In the genomic region with DNA sequence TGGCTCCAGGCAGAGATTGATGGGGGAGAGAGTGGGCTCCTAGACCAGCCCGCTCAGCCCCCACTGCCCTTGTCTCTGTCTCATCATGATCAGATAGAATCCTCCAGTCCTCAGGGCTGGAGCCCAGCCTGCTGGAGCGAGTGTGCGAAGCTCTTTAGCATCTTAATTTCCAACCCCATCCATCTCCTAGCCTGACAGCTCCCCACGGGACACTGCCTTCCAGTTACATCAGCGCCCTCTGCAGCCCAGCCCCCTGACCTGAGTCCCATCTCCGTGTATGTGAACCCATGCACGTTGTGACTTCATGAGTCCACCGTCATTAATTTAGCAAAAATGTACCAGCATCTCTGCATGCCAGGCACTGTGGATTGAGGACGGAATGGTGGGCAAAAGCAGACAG, we compare ENCODE assay signal across 11 cellular contexts. TPM values are rescaled to one million over a fixed set of nuclear protein-coding genes. Genes with fewer than 3 reads are reported as not detected.
A peak's percentile ranks its signal among the peaks of the same experiment; 100 is the strongest.
DNase-seq lines count a peak whose midpoint lies in the region; ATAC-seq, FAIRE-seq and TF ChIP-seq lines count a peak whose summit lies in the region.
"Had no signal": no experiment of that assay in that cellular context is flagged by ENCODE, and none has a peak within 500 bp of the region (broad histone marks: within the 10 kb centered on the region; RNA-seq: fewer than 3 reads in every experiment).

No MANE protein-coding gene starts in this region.

- no peak for ATAC-seq in GM21367 (IDR thresholded peaks at IDR 0.05; ENCODE audit: unreplicated experiment)
- no peak for ATAC-seq in GM18502 (IDR thresholded peaks at IDR 0.05; ENCODE audit: poor library complexity, unreplicated experiment)

- H4K8ac ChIP-seq in mesendoderm (ENCODE audit: low read depth, low read length), result no peak overlapping the region

- H3K9me3 ChIP-seq in small intestine (ENCODE audit: control insufficient read depth, low read depth), result no peaks in the 10 kb centered on the region
- H3K9me3 ChIP-seq: SJCRH30 had no signal

- no peak overlapping the region for H2BK120ac ChIP-seq in mesendoderm (ENCODE audit: low read depth, low read length)

- no peaks in the 10 kb centered on the region for H3K79me1 ChIP-seq in mesendoderm (ENCODE audit: low read length)

- no peak overlapping the region for H2BK5ac ChIP-seq in mesendoderm (ENCODE audit: low read length)

- no peak overlapping the region for H3K18ac ChIP-seq in mesendoderm (ENCODE audit: low read length)

- in situ Hi-C loops in astrocyte of the cerebellum (cut with HindIII; ENCODE audit: low sequenced_read_pairs), result no loop called here

- H2AK5ac ChIP-seq in mesendoderm (ENCODE audit: low read length), result no peak overlapping the region

- peak; percentile 52 for DNase-seq in Daoy (ENCODE audit: low read depth)
- DNase-seq in LHCN-M2 (ENCODE audit: low read depth), result peak; percentile 14
- DNase-seq in astrocyte of the cerebellum (ENCODE audit: low read depth), result no peak
- DNase-seq in mesendoderm, result peak; percentile 54
- DNase-seq in activated CD8-positive, alpha-beta memory T cell treated with anti-CD3 and anti-CD28 coated beads for 24 hours, result no peak
- no peak for DNase-seq in small intestine
- DNase-seq: activated T-cell treated with anti-CD3 and anti-CD28 coated beads, Interleukin-2, amount 50 U/mL, for 1 hour had no signal

- H2BK15ac ChIP-seq in mesendoderm (replicated peaks; ENCODE audit: low read depth), result no peak overlapping the region

- no peaks in the 10 kb centered on the region for H3K36me3 ChIP-seq in mesendoderm (ENCODE audit: control insufficient read depth, insufficient read depth, low read length)
- H3K36me3 ChIP-seq in small intestine (ENCODE audit: control insufficient read depth in 2 of 2, insufficient read depth in 2 of 2, low read length in 2 of 2), result no peaks in the 10 kb centered on the region
- H3K36me3 ChIP-seq: SJCRH30 had no signal

- H3K79me2 ChIP-seq in mesendoderm (ENCODE audit: control insufficient read depth, insufficient read depth, low read length), result peaks cover 2% of the 10 kb centered on the region

- H4K5ac ChIP-seq in mesendoderm (ENCODE audit: low read length), result no peak overlapping the region

- H3K4me3 ChIP-seq in astrocyte of the cerebellum (ENCODE audit: low read depth, low read length) (no peak overlapping the region), mesendoderm (ENCODE audit: low read length) (no peak overlapping the region), small intestine (ENCODE audit: low read depth in 1 of 2, low read length in 2 of 2) (no peak overlapping the region)
- H3K4me3 ChIP-seq: SJCRH30 had no signal

- H3K27me3 ChIP-seq in mesendoderm (ENCODE audit: insufficient read depth, low read length, poor library complexity), result no peaks in the 10 kb centered on the region
- H3K27me3 ChIP-seq in small intestine (ENCODE audit: control insufficient read depth in 2 of 2, insufficient read depth in 2 of 2, low read length in 2 of 2), result no peaks in the 10 kb centered on the region

- WGBS in mesendoderm (ENCODE audit: extremely low coverage, insufficient coverage, low lambda C conversion rate), result no CpG with 5 or more reads among the region's 9 CpGs
- 28 to 36% (median 35%) methylated on average over 9 of the region's 9 CpGs for WGBS in small intestine, 3 donors

- no peak overlapping the region for H3K27ac ChIP-seq in mesendoderm (ENCODE audit: low read depth, low read length)
- no peak overlapping the region for H3K27ac ChIP-seq in small intestine (ENCODE audit: low read depth in 1 of 2, low read length in 1 of 2)
- H3K27ac ChIP-seq: SJCRH30 had no signal

- no peak overlapping the region for H3K4me2 ChIP-seq in mesendoderm (ENCODE audit: low read length)

- TF ChIP-seq CTCF in astrocyte of the cerebellum (IDR thresholded peaks at IDR 0.05; ENCODE audit: low read depth, low read length, missing control alignments), result peak; percentile 33

- no peak overlapping the region for H3K23ac ChIP-seq in mesendoderm (ENCODE audit: low read length)

- peak overlapping the region; percentile 28 for H3K56ac ChIP-seq in mesendoderm (ENCODE audit: low read length)

- H3K4ac ChIP-seq in mesendoderm (ENCODE audit: low read depth, low read length), result no peak overlapping the region

- FAIRE-seq in small intestine (lab: Jason Lieb, UNC), result no peak

- no peak overlapping the region for H3K9ac ChIP-seq in mesendoderm (ENCODE audit: low read length)

- peaks cover 3% of the 10 kb centered on the region for H3K4me1 ChIP-seq in mesendoderm (ENCODE audit: control insufficient read depth, low read depth, low read length)
- no peaks in the 10 kb centered on the region for H3K4me1 ChIP-seq in small intestine (ENCODE audit: control insufficient read depth in 2 of 2, insufficient read depth in 1 of 2, low read depth in 1 of 2, low read length in 1 of 2)

RNA-seq across cellular contexts. Expression of a gene that starts 2.1 kb away (rescaled TPM):
- total RNA-seq in Daoy (2014; rRNA removed; shearing (Covaris generic)), result not detected in 2 replicates
- total RNA-seq in LHCN-M2 (2014; rRNA removed), result not detected in 2 replicates
- not detected for polyA plus RNA-seq in LHCN-M2 (2012)
- 0.08 TPM for polyA plus RNA-seq in mesendoderm (2013, experiment 1 of 2)
- 0.10 TPM for polyA plus RNA-seq in mesendoderm (2013, experiment 2 of 2)
- under 1 TPM in 1 of 3 donors, not detected in 2; 0.46 TPM for polyA plus RNA-seq in small intestine
- total RNA-seq: SJCRH30 had no signal

RNA-seq across cellular contexts. Expression of a gene that starts 4.5 kb away (rescaled TPM):
- total RNA-seq in Daoy (2014; rRNA removed; shearing (Covaris generic)), result 202 and 241 TPM in 2 replicates
- 150 and 169 TPM in 2 replicates for total RNA-seq in LHCN-M2 (2014; rRNA removed)
- polyA plus RNA-seq in LHCN-M2 (2012), result 126 TPM
- polyA plus RNA-seq in mesendoderm (2013, experiment 1 of 2), result 242 TPM
- 242 TPM for polyA plus RNA-seq in mesendoderm (2013, experiment 2 of 2)
- 10 to 100 TPM; 32.4 to 92.0 (median 35.4) TPM for polyA plus RNA-seq in small intestine

RNA-seq across cellular contexts. Expression of a gene that starts 15.5 kb away (rescaled TPM):
- total RNA-seq in Daoy (2014; rRNA removed; shearing (Covaris generic)), result 16.2 and 17.8 TPM in 2 replicates
- 95.9 and 114 TPM in 2 replicates for total RNA-seq in LHCN-M2 (2014; rRNA removed)
- 124 TPM for polyA plus RNA-seq in LHCN-M2 (2012)
- polyA plus RNA-seq in mesendoderm (2013, experiment 1 of 2), result 114 TPM
- polyA plus RNA-seq in mesendoderm (2013, experiment 2 of 2), result 106 TPM
- polyA plus RNA-seq in small intestine, result 100 to 1,000 TPM in 1 of 3 donors, 10 to 100 TPM in 2; 72.1 to 178 (median 98.4) TPM

RNA-seq across cellular contexts. Expression of a gene that starts 40.7 kb away (rescaled TPM):
- not detected in 2 replicates for total RNA-seq in Daoy (2014; rRNA removed; shearing (Covaris generic))
- not detected in 2 replicates for total RNA-seq in LHCN-M2 (2014; rRNA removed)
- not detected for polyA plus RNA-seq in LHCN-M2 (2012)
- not detected for polyA plus RNA-seq in mesendoderm (2013, experiment 1 of 2)
- polyA plus RNA-seq in mesendoderm (2013, experiment 2 of 2), result not detected
- polyA plus RNA-seq in small intestine, result not detected
- total RNA-seq: mesothelial cell of epicardium, SJCRH30 had no signal

RNA-seq across cellular contexts. Expression of a gene that starts 50.2 kb away (rescaled TPM):
- not detected in 2 replicates for total RNA-seq in Daoy (2014; rRNA removed; shearing (Covaris generic))
- 0.06 TPM in 1 of 2 replicates, not detected in the other for total RNA-seq in LHCN-M2 (2014; rRNA removed)
- polyA plus RNA-seq in LHCN-M2 (2012), result not detected
- 0.13 TPM for polyA plus RNA-seq in mesendoderm (2013, experiment 1 of 2)
- 0.08 TPM for polyA plus RNA-seq in mesendoderm (2013, experiment 2 of 2)
- polyA plus RNA-seq in small intestine, result under 1 TPM in 1 of 3 donors, not detected in 2; 0.15 TPM
- total RNA-seq: mesothelial cell of epicardium, SJCRH30 had no signal

Comparison
In these comparisons a context has a peak if more than half of its experiments do, and no peak if none do; other contexts are left out.
1. DNase-seq: peak in Daoy (single experiment), LHCN-M2 (single experiment) and mesendoderm (single experiment); none in astrocyte of the cerebellum (single experiment), activated CD8-positive, alpha-beta memory T cell treated with anti-CD3 and anti-CD28 coated beads for 24 hours (single experiment) and small intestine (single experiment).